In genomic region chr17:53186004-53186403, GRCh38 we compare ENCODE assay signal across 13 cellular contexts.
A peak's percentile ranks its signal among the peaks of the same experiment; 100 is the strongest.
DNase-seq lines count a peak whose midpoint lies in the region; ATAC-seq and TF ChIP-seq lines count a peak whose summit lies in the region.
"Had no signal": no experiment of that assay in that cellular context is flagged by ENCODE, and none has a peak within 500 bp of the region (broad histone marks: within the 10 kb centered on the region; RNA-seq: fewer than 3 reads in every experiment).

No MANE protein-coding gene starts in this region.

- H3K27ac ChIP-seq in GM23338 (ENCODE audit: low read depth) (no peak overlapping the region), endodermal cell (ENCODE audit: low read depth, low read length) (no peak overlapping the region), neural progenitor cell (no peak overlapping the region)
- H3K27ac ChIP-seq: C4-2B had no signal

- intact Hi-C loops in Calu3 (cut with micrococcal nuclease; ENCODE audit: unreplicated experiment), result no loop called here

- H2AFZ ChIP-seq in GM23338 (no peak overlapping the region), neural progenitor cell (replicated peaks) (no peak overlapping the region)

- H3K4me1 Mint-ChIP-seq in GM23338 (peaks cover 12% of the 10 kb centered on the region), endodermal cell (peaks cover 7% of the 10 kb centered on the region), neural progenitor cell (no peaks in the 10 kb centered on the region), glutamatergic neuron (ENCODE audit: low read depth, unreplicated experiment) (no peaks in the 10 kb centered on the region), Calu3 (ENCODE audit: low read depth, unreplicated experiment) (no peaks in the 10 kb centered on the region)
- H3K4me1 Mint-ChIP-seq: B cell; CD4-positive, alpha-beta memory T cell had no signal

- no peak for ATAC-seq in GM23338
- ATAC-seq: HCT116, HepG2 had no signal

- no peaks in the 10 kb centered on the region for H3K27me3 ChIP-seq in BE2C
- H3K27me3 ChIP-seq in GM23338 (ENCODE audit: insufficient read depth), result no peaks in the 10 kb centered on the region
- H3K27me3 ChIP-seq in endodermal cell (ENCODE audit: control insufficient read depth, insufficient read depth, low read length, poor library complexity, severe bottlenecking), result no peaks in the 10 kb centered on the region
- no peaks in the 10 kb centered on the region for H3K27me3 ChIP-seq in neural progenitor cell

- H3K9me3 Mint-ChIP-seq in GM23338 (peaks cover 23% of the 10 kb centered on the region), endodermal cell (peaks cover 19% of the 10 kb centered on the region), neural progenitor cell (peaks cover 4% of the 10 kb centered on the region), glutamatergic neuron (ENCODE audit: unreplicated experiment) (peaks cover 2% of the 10 kb centered on the region), Calu3 (ENCODE audit: low read depth, unreplicated experiment) (peaks cover 5% of the 10 kb centered on the region)

- H3K36me3 ChIP-seq in BE2C (no peaks in the 10 kb centered on the region), GM23338 (ENCODE audit: insufficient read depth) (no peaks in the 10 kb centered on the region), endodermal cell (ENCODE audit: control insufficient read depth, insufficient read depth, low read length) (no peaks in the 10 kb centered on the region), neural progenitor cell (no peaks in the 10 kb centered on the region)

- H3K9ac ChIP-seq in endodermal cell (ENCODE audit: extremely low read depth, low read length, poor library complexity, severe bottlenecking) (no peak overlapping the region), neural progenitor cell (no peak overlapping the region)

- no peaks in the 10 kb centered on the region for H3K27me3 Mint-ChIP-seq in GM23338 (ENCODE audit: insufficient read depth, low read depth, poor library complexity)
- H3K27me3 Mint-ChIP-seq in endodermal cell (ENCODE audit: insufficient read depth), result no peaks in the 10 kb centered on the region
- no peaks in the 10 kb centered on the region for H3K27me3 Mint-ChIP-seq in neural progenitor cell (ENCODE audit: insufficient read depth, low read depth)
- H3K27me3 Mint-ChIP-seq in glutamatergic neuron (ENCODE audit: unreplicated experiment), result no peaks in the 10 kb centered on the region
- H3K27me3 Mint-ChIP-seq in Calu3 (ENCODE audit: unreplicated experiment), result no peaks in the 10 kb centered on the region
- H3K27me3 Mint-ChIP-seq: B cell; CD4-positive, alpha-beta memory T cell had no signal

- no peak overlapping the region; the same call in 1 of the 2 replicates for H3K27ac Mint-ChIP-seq in GM23338
- no peak overlapping the region for H3K27ac Mint-ChIP-seq in endodermal cell
- no peak overlapping the region for H3K27ac Mint-ChIP-seq in neural progenitor cell
- H3K27ac Mint-ChIP-seq in glutamatergic neuron (ENCODE audit: unreplicated experiment), result no peak overlapping the region
- no peak overlapping the region for H3K27ac Mint-ChIP-seq in Calu3 (ENCODE audit: unreplicated experiment)
- H3K27ac Mint-ChIP-seq: B cell; CD4-positive, alpha-beta memory T cell had no signal

- no peaks in the 10 kb centered on the region for H3K79me2 ChIP-seq in GM23338 (replicated peaks; ENCODE audit: insufficient read depth)
- no peaks in the 10 kb centered on the region for H3K79me2 ChIP-seq in neural progenitor cell (ENCODE audit: low read depth)

- CTCF ChIA-PET in Calu3 (lab: Charles Lee), result no interaction called here

- H3K4me1 ChIP-seq in BE2C, result peaks cover 12% of the 10 kb centered on the region
- H3K4me1 ChIP-seq in GM23338 (ENCODE audit: insufficient read depth), result peaks cover 12% of the 10 kb centered on the region
- H3K4me1 ChIP-seq in endodermal cell (ENCODE audit: control insufficient read depth, insufficient read depth, low read length), result no peaks in the 10 kb centered on the region
- H3K4me1 ChIP-seq in neural progenitor cell, result no peaks in the 10 kb centered on the region

- 92% methylated on average over 1 of the region's 2 CpGs; no CpG with 5 or more reads in 1 of the 2 experiments for whole genome bisulfite sequencing in endodermal cell (ENCODE audit: insufficient coverage in 1 of 2, insufficient read length in 1 of 2), 2 experiments

- no peak overlapping the region for H3K4me2 ChIP-seq in GM23338
- H3K4me2 ChIP-seq in neural progenitor cell, result no peak overlapping the region

- H3K4me3 Mint-ChIP-seq in GM23338 (no peak overlapping the region), endodermal cell (no peak overlapping the region), neural progenitor cell (no peak overlapping the region), glutamatergic neuron (ENCODE audit: unreplicated experiment) (no peak overlapping the region), Calu3 (ENCODE audit: low read depth, unreplicated experiment) (no peak overlapping the region)
- H3K4me3 Mint-ChIP-seq: B cell; CD4-positive, alpha-beta memory T cell had no signal

- no TSS peak for BruUV-seq in Calu3 (replicated peaks; lab: Mats Ljungman, UMichigan)

- TF ChIP-seq CTCF in BE2C (IDR thresholded peaks at IDR 0.05; ENCODE audit: low read depth, low read length) (peak; percentile 53), GM23338 (conservative IDR thresholded peaks at IDR 0.05; ENCODE audit: low read depth in 2 of 2) (peak; percentile 33 to 38), endodermal cell (conservative IDR thresholded peaks at IDR 0.05) (peak; percentile 53), neural progenitor cell (IDR thresholded peaks at IDR 0.05) (peak; percentile 7), glutamatergic neuron (IDR thresholded peaks at IDR 0.05; ENCODE audit: partially characterized antibody, unreplicated experiment) (no peak), Calu3 (IDR thresholded peaks at IDR 0.05; ENCODE audit: unreplicated experiment) (no peak)

- peak; percentile 32 for DNase-seq in BE2C
- peak; percentile 6 for DNase-seq in GM23338 (ENCODE audit: low spot score)
- DNase-seq in endodermal cell, result no peak
- DNase-seq in neural progenitor cell (ENCODE audit: low spot score), result no peak
- no peak for DNase-seq in globus pallidus (ENCODE audit: low spot score)
- DNase-seq in glutamatergic neuron, result no peak
- no peak for DNase-seq in Calu3
- DNase-seq: CD4-positive, alpha-beta memory T cell; DMS53 had no signal

- H3K36me3 Mint-ChIP-seq in GM23338 (ENCODE audit: low read depth) (peaks cover 28% of the 10 kb centered on the region; the same call in 2 of the 3 replicates), endodermal cell (ENCODE audit: low read depth) (peaks cover 1% of the 10 kb centered on the region), neural progenitor cell (no peaks in the 10 kb centered on the region), glutamatergic neuron (ENCODE audit: unreplicated experiment) (no peaks in the 10 kb centered on the region), Calu3 (ENCODE audit: insufficient read depth, unreplicated experiment) (no peaks in the 10 kb centered on the region)
- H3K36me3 Mint-ChIP-seq: CD4-positive, alpha-beta memory T cell had no signal

- H3F3A ChIP-seq in GM23338 (replicated peaks; ENCODE audit: low read depth) (no peaks in the 10 kb centered on the region), neural progenitor cell (ENCODE audit: low read depth) (no peaks in the 10 kb centered on the region)

- H4K20me1 ChIP-seq in GM23338 (replicated peaks; ENCODE audit: insufficient read depth) (no peaks in the 10 kb centered on the region), neural progenitor cell (ENCODE audit: low read depth) (no peaks in the 10 kb centered on the region)

- H3K9me3 ChIP-seq in BE2C, result no peaks in the 10 kb centered on the region
- no peaks in the 10 kb centered on the region for H3K9me3 ChIP-seq in endodermal cell (ENCODE audit: control insufficient read depth, low read length)
- no peaks in the 10 kb centered on the region for H3K9me3 ChIP-seq in neural progenitor cell (ENCODE audit: low read depth)

- H3K9me2 ChIP-seq in GM23338 (ENCODE audit: insufficient read depth), result no peaks in the 10 kb centered on the region

- H3K4me3 ChIP-seq in BE2C (ENCODE audit: low read depth, low read length) (no peak overlapping the region), GM23338 (no peak overlapping the region), endodermal cell (ENCODE audit: low read length) (no peak overlapping the region), neural progenitor cell (no peak overlapping the region)

TF ChIP-seq in GM23338, 12 proteins besides CTCF, POLR2A, EP300 and RAD21 (continues in another document):
- TF ChIP-seq EZH2 (IDR thresholded peaks at IDR 0.05; ENCODE audit: low read depth, unreplicated experiment) (no peak), STAT1 (IDR thresholded peaks at IDR 0.05; ENCODE audit: unreplicated experiment) (no peak), ZNF114 (CRISPR knock-in tag; IDR thresholded peaks at IDR 0.05) (no peak), JUNB (IDR thresholded peaks at IDR 0.05; ENCODE audit: unreplicated experiment) (no peak), EZH2phosphoT487 (IDR thresholded peaks at IDR 0.05; ENCODE audit: unreplicated experiment) (no peak), ETS1 (IDR thresholded peaks at IDR 0.05) (no peak), NANOG (IDR thresholded peaks at IDR 0.05; ENCODE audit: borderline replicate concordance) (no peak), POLR2AphosphoS5 (IDR thresholded peaks at IDR 0.05; ENCODE audit: low read depth) (no peak)

Comparison
In these comparisons a context has a peak if more than half of its experiments do, and no peak if none do; other contexts are left out.
1. DNase-seq: peak in BE2C (single experiment) and GM23338 (single experiment); none in endodermal cell (single experiment), neural progenitor cell (single experiment), globus pallidus (single experiment), glutamatergic neuron (single experiment) and Calu3 (single experiment).
2. CTCF ChIP-seq: peak in BE2C (single experiment), GM23338 (2 of 2), endodermal cell (single experiment) and neural progenitor cell (single experiment); none in glutamatergic neuron (single experiment) and Calu3 (single experiment).